Comparison of ENCODE assay signal across 1 cellular context in the genomic region with DNA sequence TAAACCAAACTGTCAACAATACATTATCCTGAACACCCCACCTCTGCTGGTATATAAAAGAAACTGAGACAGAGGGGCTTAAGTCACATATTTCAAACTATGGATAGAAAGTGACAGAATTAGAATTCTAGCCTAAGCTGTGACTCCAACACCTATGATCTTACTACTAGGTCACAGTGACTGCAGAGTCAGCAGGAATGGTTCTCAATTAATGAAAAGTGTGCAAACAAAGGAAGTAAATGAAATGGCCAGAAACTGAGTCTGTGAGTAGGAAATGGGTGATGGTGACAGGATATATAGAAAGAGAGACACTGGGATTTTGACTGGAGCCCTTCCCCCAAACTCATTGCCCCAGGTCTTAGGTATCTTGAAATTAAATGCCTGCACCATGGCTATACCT.
TF ChIP-seq lines count a peak whose summit lies in the region.

No MANE protein-coding gene starts in this region.

TF ChIP-seq in IMR-90, 13 proteins besides CTCF, POLR2A, EP300 and RAD21:
- TF ChIP-seq MXI1 (IDR thresholded peaks at IDR 0.05; ENCODE audit: borderline replicate concordance, low read depth, low read length) (no peak), USF2 (IDR thresholded peaks at IDR 0.05; ENCODE audit: low read depth, low read length) (no peak), BHLHE40 (IDR thresholded peaks at IDR 0.05; ENCODE audit: low read depth, low read length) (no peak), ELK1 (IDR thresholded peaks at IDR 0.05; ENCODE audit: borderline replicate concordance, low read depth, low read length) (no peak), CEBPB (IDR thresholded peaks at IDR 0.05; ENCODE audit: low read depth, low read length) (no peak), MAFK (IDR thresholded peaks at IDR 0.05; ENCODE audit: low read depth, low read length) (peak; percentile 29; the same call in 1 of the 2 replicates), SMC3 (IDR thresholded peaks at IDR 0.05; ENCODE audit: low read depth, low read length) (no peak), MAZ (IDR thresholded peaks at IDR 0.05; ENCODE audit: borderline replicate concordance, low read depth, low read length) (no peak), FOS (IDR thresholded peaks at IDR 0.05; ENCODE audit: low read depth, low read length) (no peak)
